8 cellular contexts compared by ENCODE assay signal in the genomic region with DNA sequence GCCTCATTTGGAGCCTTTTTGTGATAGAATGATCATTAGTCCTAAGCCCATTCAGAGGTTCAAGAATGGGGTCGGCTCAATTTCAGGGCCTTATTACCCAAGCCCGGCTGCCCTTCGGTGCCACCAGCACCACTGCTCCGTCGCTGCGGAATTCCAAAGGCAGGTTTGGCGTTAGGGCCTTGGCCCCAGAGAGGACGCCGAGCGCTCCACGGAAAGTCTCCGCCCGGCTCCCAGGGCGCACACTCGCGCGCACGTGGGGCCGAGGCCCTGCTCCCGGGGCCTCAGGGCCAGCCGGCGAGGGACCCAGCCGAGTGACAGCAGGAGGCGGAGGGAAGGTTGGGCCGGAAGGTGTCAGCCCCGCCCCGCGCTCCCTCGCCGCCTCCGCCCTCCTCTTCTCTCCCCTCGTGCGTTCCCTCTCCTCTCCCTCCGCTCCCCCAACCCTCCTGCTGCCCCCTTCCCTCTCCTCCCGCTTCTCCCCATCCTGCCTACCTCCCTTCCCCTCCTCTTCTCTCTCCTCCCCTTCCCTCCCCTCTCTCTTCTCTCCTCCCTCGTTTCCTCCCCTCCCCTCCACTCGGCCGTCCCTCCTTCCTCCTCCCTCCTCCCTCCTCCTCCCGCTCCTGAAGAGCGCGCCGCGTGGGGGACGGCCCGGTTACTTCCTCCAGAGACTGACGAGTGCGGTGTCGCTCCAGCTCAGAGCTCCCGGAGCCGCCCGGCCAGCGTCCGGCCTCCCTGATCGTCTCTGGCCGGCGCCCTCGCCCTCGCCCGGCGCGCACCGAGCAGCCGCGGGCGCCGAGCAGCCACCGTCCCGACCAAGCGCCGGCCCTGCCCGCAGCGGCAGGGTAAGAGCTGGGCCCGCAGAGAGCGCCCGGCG. TPM values are rescaled to one million over a fixed set of nuclear protein-coding genes. Genes with fewer than 3 reads are reported as not detected.
DNase-seq lines count a peak whose midpoint lies in the region; ATAC-seq, FAIRE-seq and TF ChIP-seq lines count a peak whose summit lies in the region.

A gene (plus strand): TSS at position 648 of the 871 bp plus-strand sequence. CDS start 4,106 bp downstream, outside the sequence.

- no peaks in the 10 kb centered on the region for H3K9me3 ChIP-seq in HepG2 (ENCODE audit: low read length)

- peaks cover 78% of the 10 kb centered on the region for H3K4me1 ChIP-seq in HepG2 (ENCODE audit: insufficient read depth, low read length)

- peak; percentile 78 to 95 for TF ChIP-seq POLR2A in HepG2 (IDR thresholded peaks at IDR 0.05; ENCODE audit: insufficient read depth in 1 of 2, low read depth in 2 of 2, low read length in 2 of 2)

- peaks cover 7 to 15% of the 10 kb centered on the region in 2 experiments for H3K36me3 ChIP-seq in HepG2 (replicated peaks in 1 of 2; ENCODE audit: control insufficient read depth in 1 of 2, insufficient read depth in 2 of 2, low read length in 2 of 2)

- FAIRE-seq in HepG2 (lab: Jason Lieb, UNC): peak; percentile 46

- no peak within 1 kb of the TSS for H2AFZ ChIP-seq in HepG2 (ENCODE audit: low read length)

- peaks cover 31% of the 10 kb centered on the region for H4K20me1 ChIP-seq in HepG2 (ENCODE audit: insufficient read depth, low read length)

- peaks cover 45% of the 10 kb centered on the region for H3K79me2 ChIP-seq in HepG2 (ENCODE audit: insufficient read depth, low read length)

- CTCF ChIA-PET in activated CD4-positive, alpha-beta memory T cell treated with anti-CD3 and anti-CD28 coated beads for 36 hours (lab: Charles Lee): interaction anchor here (1.1 to 4.0 kb wide), 2 partner anchors 18 to 37 kb away, joined by 3 to 22 read pairs; no protein-coding TSS in a partner anchor
- CTCF ChIA-PET in HepG2 (lab: Yijun Ruan, JAX; ENCODE audit: low intra/inter-chr PET ratio, low total read pairs): no interaction called here

- peaks cover 23% of the 10 kb centered on the region for H3K36me3 Mint-ChIP-seq in activated CD4-positive, alpha-beta memory T cell treated with anti-CD3 and anti-CD28 coated beads for 36 hours

- POLR2A ChIA-PET in activated CD4-positive, alpha-beta memory T cell treated with anti-CD3 and anti-CD28 coated beads for 36 hours (lab: Charles Lee): interaction anchor here (0.7 to 4.6 kb wide), 3 partner anchors 36 to 43 kb away, joined by 3 to 31 read pairs (median 3); no protein-coding TSS in a partner anchor
- POLR2A ChIA-PET in HepG2 (lab: Yijun Ruan, JAX): interaction anchor here (0.7 to 1.0 kb wide), 5 partner anchors 18 to 233 kb away, joined by 3 to 12 read pairs (median 4); no protein-coding TSS in a partner anchor

- intact Hi-C loops in activated CD4-positive, alpha-beta memory T cell treated with anti-CD3 and anti-CD28 coated beads for 36 hours (cut with micrococcal nuclease): loop anchor here (1.0 to 10.0 kb wide), 4 partner anchors 38 to 579 kb away; a partner anchor contains a TSS
- intact Hi-C loops in HepG2 (cut with micrococcal nuclease; ENCODE audit: unreplicated experiment): loop anchor here (2.0 to 10.0 kb wide), 4 partner anchors 39 to 329 kb away; no protein-coding TSS in a partner anchor

- TF ChIP-seq CTCF in HepG2 (CRISPR knock-in tag; IDR thresholded peaks at IDR 0.05): peak; percentile 24; the same call in 1 of the 2 replicates

- H3K9me3 Mint-ChIP-seq in activated CD4-positive, alpha-beta memory T cell treated with anti-CD3 and anti-CD28 coated beads for 36 hours: no peaks in the 10 kb centered on the region

- peak; percentile 26; the same call in 1 of the 2 replicates for TF ChIP-seq RAD21 in HepG2 (CRISPR knock-in tag; IDR thresholded peaks at IDR 0.05)

- in situ Hi-C loops in HepG2 (cut with HindIII; ENCODE audit: extremely low pct_ligation_motif_present, low pct_unique_long_range_greater_than_20kb): loop anchor here (10.0 kb wide), 1 partner anchor 319 kb away; no protein-coding TSS in a partner anchor

- DNase-seq in AML-193 (lab: John Stamatoyannopoulos, UW) (peak; percentile 91 to 93), NCI-H82 (lab: John Stamatoyannopoulos, UW) (peak; percentile 97), dermis microvascular lymphatic vessel endothelial cell (ENCODE audit: low read depth in 2 of 2) (peak; percentile 30 to 86), HepG2 (ENCODE audit: low spot score) (peak; percentile 84)
- peak; percentile 81 for DNase-seq in activated CD4-positive, alpha-beta memory T cell treated with anti-CD3 and anti-CD28 coated beads for 36 hours
- DNase-seq in stimulated activated CD4-positive, alpha-beta T cell treated with anti-CD3 and anti-CD28 coated beads, Interleukin-4, amount 100 ng/mL, for 1 hour: peak; percentile 79

- peaks cover 2% of the 10 kb centered on the region for H3K27me3 Mint-ChIP-seq in activated CD4-positive, alpha-beta memory T cell treated with anti-CD3 and anti-CD28 coated beads for 36 hours

- peak within 1 kb of the TSS; percentile 97 for H3K9ac ChIP-seq in HepG2 (ENCODE audit: insufficient read depth, low read depth, low read length)

- peak within 1 kb of the TSS; percentile 85 for H3K4me2 ChIP-seq in HepG2 (ENCODE audit: low read depth, low read length)

- H3K27ac Mint-ChIP-seq in activated CD4-positive, alpha-beta memory T cell treated with anti-CD3 and anti-CD28 coated beads for 36 hours: peak within 1 kb of the TSS; percentile 87

- peak within 1 kb of the TSS; percentile 75 for H3K27ac ChIP-seq in HepG2 (ENCODE audit: extremely low read length, insufficient read depth, low read length)

- H3K27me3 ChIP-seq in HepG2 (ENCODE audit: control insufficient read depth in 1 of 2, insufficient read depth in 2 of 2, low read length in 2 of 2): no peaks in the 10 kb centered on the region; a peak in 1 of 5 replicates

- H3K4me3 Mint-ChIP-seq in activated CD4-positive, alpha-beta memory T cell treated with anti-CD3 and anti-CD28 coated beads for 36 hours: peak within 1 kb of the TSS; percentile 87

- ATAC-seq in GM19328 (IDR thresholded peaks at IDR 0.05; ENCODE audit: unreplicated experiment) (peak; percentile 67), HG03571 (IDR thresholded peaks at IDR 0.05; ENCODE audit: unreplicated experiment) (peak; percentile 68), HepG2 (peak; percentile 86)

- 8% methylated on average over 40 of the region's 76 CpGs for WGBS in HepG2 (ENCODE audit: low lambda C conversion rate)

- TF ChIP-seq EP300 in HepG2 (IDR thresholded peaks at IDR 0.05; ENCODE audit: low read depth in 2 of 2, low read length in 2 of 2) (no peak), HepG2 (CRISPR knock-in tag; IDR thresholded peaks at IDR 0.05; ENCODE audit: borderline replicate concordance) (peak; percentile 56; the same call in 1 of the 2 replicates)

- BruUV-seq in HepG2 (replicated peaks; lab: Mats Ljungman, UMichigan): TSS peak; percentile 81

- H3K4me3 ChIP-seq in HepG2 (replicated peaks in 1 of 3; ENCODE audit: insufficient read depth in 1 of 3, low read depth in 2 of 3, low read length in 3 of 3): peak within 1 kb of the TSS; percentile 88 to 98 (median 96)

- peaks cover 40% of the 10 kb centered on the region for H3K4me1 Mint-ChIP-seq in activated CD4-positive, alpha-beta memory T cell treated with anti-CD3 and anti-CD28 coated beads for 36 hours (ENCODE audit: low read depth)

TF ChIP-seq in HepG2, 621 proteins besides CTCF, POLR2A, EP300 and RAD21 (continues in another document):
- TF ChIP-seq, protein P1, sequence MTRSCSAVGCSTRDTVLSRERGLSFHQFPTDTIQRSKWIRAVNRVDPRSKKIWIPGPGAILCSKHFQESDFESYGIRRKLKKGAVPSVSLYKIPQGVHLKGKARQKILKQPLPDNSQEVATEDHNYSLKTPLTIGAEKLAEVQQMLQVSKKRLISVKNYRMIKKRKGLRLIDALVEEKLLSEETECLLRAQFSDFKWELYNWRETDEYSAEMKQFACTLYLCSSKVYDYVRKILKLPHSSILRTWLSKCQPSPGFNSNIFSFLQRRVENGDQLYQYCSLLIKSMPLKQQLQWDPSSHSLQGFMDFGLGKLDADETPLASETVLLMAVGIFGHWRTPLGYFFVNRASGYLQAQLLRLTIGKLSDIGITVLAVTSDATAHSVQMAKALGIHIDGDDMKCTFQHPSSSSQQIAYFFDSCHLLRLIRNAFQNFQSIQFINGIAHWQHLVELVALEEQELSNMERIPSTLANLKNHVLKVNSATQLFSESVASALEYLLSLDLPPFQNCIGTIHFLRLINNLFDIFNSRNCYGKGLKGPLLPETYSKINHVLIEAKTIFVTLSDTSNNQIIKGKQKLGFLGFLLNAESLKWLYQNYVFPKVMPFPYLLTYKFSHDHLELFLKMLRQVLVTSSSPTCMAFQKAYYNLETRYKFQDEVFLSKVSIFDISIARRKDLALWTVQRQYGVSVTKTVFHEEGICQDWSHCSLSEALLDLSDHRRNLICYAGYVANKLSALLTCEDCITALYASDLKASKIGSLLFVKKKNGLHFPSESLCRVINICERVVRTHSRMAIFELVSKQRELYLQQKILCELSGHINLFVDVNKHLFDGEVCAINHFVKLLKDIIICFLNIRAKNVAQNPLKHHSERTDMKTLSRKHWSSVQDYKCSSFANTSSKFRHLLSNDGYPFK (CRISPR knock-in tag; IDR thresholded peaks at IDR 0.05; ENCODE audit: borderline replicate concordance): no peak

RNA-seq across cellular contexts. Expression of the gene that starts here (rescaled TPM):
- 10 to 100 TPM; 22.1 to 25.0 TPM for total RNA-seq in activated CD4-positive, alpha-beta memory T cell treated with anti-CD3 and anti-CD28 coated beads for 36 hours
- total RNA-seq in dermis microvascular lymphatic vessel endothelial cell (20.7 and 20.9 TPM in 2 replicates), HepG2 (2016; rRNA removed; fragmentation: Illumina TruSeq; extraction: Trizol) (24.6 and 28.2 TPM in 2 replicates)
- 3.8 and 4.0 TPM in 2 replicates for total RNA-seq in HepG2 (2016; cell fraction: cytosol; rRNA removed; fragmentation: Illumina TruSeq; extraction: Trizol; ENCODE audit: low read depth)
- total RNA-seq in HepG2 (2016; cell fraction: insoluble cytoplasmic fraction; rRNA removed; fragmentation: Illumina TruSeq; extraction: Trizol): 23.9 and 25.8 TPM in 2 replicates
- 12.7 and 13.7 TPM in 2 replicates for total RNA-seq in HepG2 (2016; cell fraction: membrane; rRNA removed; fragmentation: Illumina TruSeq; extraction: Trizol)
- total RNA-seq in HepG2 (2016; cell fraction: nucleus; rRNA removed; fragmentation: Illumina TruSeq; extraction: Trizol): 18.7 and 22.0 TPM in 2 replicates
- polyA plus RNA-seq in HepG2 (2011; rRNA removed): 64.4 and 71.4 TPM in 2 replicates
- 35.2 and 41.5 TPM in 2 replicates for polyA plus RNA-seq in HepG2 (2011; cell fraction: cytosol; rRNA removed)
- polyA plus RNA-seq in HepG2 (2011; cell fraction: nucleus; rRNA removed): 84.4 and 87.5 TPM in 2 replicates
- polyA plus RNA-seq in HepG2 (2012): 88.7 and 93.9 TPM in 2 replicates
- polyA plus RNA-seq in HepG2 (2016; cell fraction: cytosol; fragmentation: Illumina TruSeq; extraction: Trizol; ENCODE audit: low read depth): 4.9 and 5.3 TPM in 2 replicates
- 32.4 and 34.7 TPM in 2 replicates for polyA plus RNA-seq in HepG2 (2016; cell fraction: insoluble cytoplasmic fraction; fragmentation: Illumina TruSeq; extraction: Trizol; ENCODE audit: low read depth)
- 11.1 and 13.2 TPM in 2 replicates for polyA plus RNA-seq in HepG2 (2016; cell fraction: membrane; fragmentation: Illumina TruSeq; extraction: Trizol; ENCODE audit: low read depth)
- polyA plus RNA-seq in HepG2 (2016; cell fraction: nucleus; fragmentation: Illumina TruSeq; extraction: Trizol; ENCODE audit: insufficient read depth, low read depth): 37.6 and 39.9 TPM in 2 replicates
- 29.2 and 54.2 TPM in 2 replicates for polyA minus RNA-seq in HepG2 (2011; rRNA and poly(A)+ RNA removed; ENCODE audit: low replicate concordance)
- 54.7 and 59.7 TPM in 2 replicates for polyA minus RNA-seq in HepG2 (2011; cell fraction: cytosol; rRNA and poly(A)+ RNA removed)
- polyA minus RNA-seq in HepG2 (2011; cell fraction: nucleus; rRNA and poly(A)+ RNA removed): 39.1 and 52.8 TPM in 2 replicates

Comparison
In these comparisons a context has a peak if more than half of its experiments do, and no peak if none do; other contexts are left out.
1. Peak in every context shown above with its lines: DNase-seq, ATAC-seq, H3K4me3 ChIP-seq and H3K27ac ChIP-seq.